ENCODE assay signal across 8 cellular contexts in genomic region chr13:30113983-30114491, GRCh38.
DNase-seq lines count a peak whose midpoint lies in the region; ATAC-seq and TF ChIP-seq lines count a peak whose summit lies in the region.

No MANE protein-coding gene starts in this region.

- no peak overlapping the region for H3K27ac Mint-ChIP-seq in natural killer cell treated with Interleukin-12 subunit alpha and Interleukin-12 subunit beta and Interleukin-15 and Interleukin-18, amount 100 ng/mL, for 72 hours

- H3K27me3 ChIP-seq in BLaER1 = no peaks in the 10 kb centered on the region

- peaks cover 40% of the 10 kb centered on the region for H3K4me1 ChIP-seq in BLaER1

- no peaks in the 10 kb centered on the region for H4K20me1 ChIP-seq in BLaER1

- peak overlapping the region; percentile 83 for H3K4me3 Mint-ChIP-seq in natural killer cell treated with Interleukin-12 subunit alpha and Interleukin-12 subunit beta and Interleukin-15 and Interleukin-18, amount 100 ng/mL, for 72 hours

- H3K36me3 Mint-ChIP-seq in natural killer cell treated with Interleukin-12 subunit alpha and Interleukin-12 subunit beta and Interleukin-15 and Interleukin-18, amount 100 ng/mL, for 72 hours = no peaks in the 10 kb centered on the region

- no peak for ATAC-seq in natural killer cell treated with Interleukin-12 subunit alpha and Interleukin-12 subunit beta and Interleukin-15 and Interleukin-18, amount 100 ng/mL, for 72 hours
- ATAC-seq in HG03196 (IDR thresholded peaks at IDR 0.05; ENCODE audit: unreplicated experiment) = no peak

- peaks cover 8% of the 10 kb centered on the region for H3K9me3 ChIP-seq in BLaER1

- peaks cover 0 to 3% of the 10 kb centered on the region in 2 donors for H3K27me3 Mint-ChIP-seq in natural killer cell treated with Interleukin-12 subunit alpha and Interleukin-12 subunit beta and Interleukin-15 and Interleukin-18, amount 100 ng/mL, for 72 hours

- H3K4me3 ChIP-seq in BLaER1 (peak overlapping the region; percentile 84), coronary artery (peak overlapping the region; percentile 96)

- H3K4me1 Mint-ChIP-seq in natural killer cell treated with Interleukin-12 subunit alpha and Interleukin-12 subunit beta and Interleukin-15 and Interleukin-18, amount 100 ng/mL, for 72 hours (ENCODE audit: low read depth in 2 of 2) = peaks cover 6 to 15% of the 10 kb centered on the region in 2 donors

- peak overlapping the region; percentile 96 for H3K4me2 ChIP-seq in BLaER1

- no peaks in the 10 kb centered on the region for H3K36me3 ChIP-seq in BLaER1

- DNase-seq in NAMALWA (ENCODE audit: low spot score) (peak; percentile 6), coronary artery (ENCODE audit: low spot score) (no peak), NCI-H2029 (lab: John Stamatoyannopoulos, UW) (no peak), KBM-7 (no peak)
- DNase-seq in natural killer cell treated with Interleukin-12 subunit alpha and Interleukin-12 subunit beta and Interleukin-15 and Interleukin-18, amount 100 ng/mL, for 72 hours (ENCODE audit: low spot score) = no peak
- no peak for DNase-seq in effector CD8-positive, alpha-beta T cell (lab: John Stamatoyannopoulos, UW)

- no peak for TF ChIP-seq CTCF in coronary artery (IDR thresholded peaks at IDR 0.05)

- H3K27ac ChIP-seq in BLaER1 (no peak overlapping the region), coronary artery (peak overlapping the region; percentile 52 to 76)

- peak overlapping the region; percentile 77; the same call in 1 of the 2 replicates for H3K9ac ChIP-seq in BLaER1

- H3K9me3 Mint-ChIP-seq in natural killer cell treated with Interleukin-12 subunit alpha and Interleukin-12 subunit beta and Interleukin-15 and Interleukin-18, amount 100 ng/mL, for 72 hours = no peaks in the 10 kb centered on the region

- in situ Hi-C loops in KBM-7 (cut with MboI; ENCODE audit: low pct_unique_long_range_greater_than_20kb, low sequenced_read_pairs) = loop anchor here (10.0 kb wide), 1 partner anchor 349 kb away; no protein-coding TSS in a partner anchor
